11 cellular contexts compared by ENCODE assay signal in genomic region chr5:14463629-14464028, GRCh38.
DNase-seq lines count a peak whose midpoint lies in the region; ATAC-seq and TF ChIP-seq lines count a peak whose summit lies in the region.
"Had no signal": no experiment of that assay in that cellular context is flagged by ENCODE, and none has a peak within 500 bp of the region (broad histone marks: within the 10 kb centered on the region; RNA-seq: fewer than 3 reads in every experiment).

No MANE protein-coding gene starts in this region.

- peak; percentile 81 to 90 for ATAC-seq in right cardiac atrium
- ATAC-seq in HG03108 (IDR thresholded peaks at IDR 0.05; ENCODE audit: unreplicated experiment), result no peak

- H3K27ac ChIP-seq in AG04450 (ENCODE audit: low read depth, low read length) (peak overlapping the region; percentile 61), right cardiac atrium (ENCODE audit: low read length) (peak overlapping the region; percentile 12)

- H3K27me3 ChIP-seq in AG04450 (ENCODE audit: control insufficient read depth, insufficient read depth, low read length), result no peaks in the 10 kb centered on the region
- no peaks in the 10 kb centered on the region for H3K27me3 ChIP-seq in right cardiac atrium (ENCODE audit: control insufficient read depth, insufficient read depth)

- in situ Hi-C loops in KBM-7 (cut with MboI; ENCODE audit: low pct_unique_long_range_greater_than_20kb, low sequenced_read_pairs), result no loop called here

- CTCF ChIA-PET in AG04450 (lab: Charles Lee), result no interaction called here

- no peaks in the 10 kb centered on the region for H3K9me3 ChIP-seq in AG04450 (ENCODE audit: control insufficient read depth, insufficient read depth, low read length)
- H3K9me3 ChIP-seq in right cardiac atrium (ENCODE audit: control insufficient read depth, low read length), result peaks cover 2% of the 10 kb centered on the region

- no peak for TF ChIP-seq CTCF in AG04450 (IDR thresholded peaks at IDR 0.05; ENCODE audit: low read depth, low read length)

- no peak for DNase-seq in AG04450 (ENCODE audit: low read depth, low spot score)
- peak; percentile 65 for DNase-seq in KBM-7
- DNase-seq in SKM-1 treated with dmso at 0.1 percent for 144 hours (lab: John Stamatoyannopoulos, UW; ENCODE audit: unreplicated experiment), result peak; percentile 50
- DNase-seq in right cardiac atrium, result peak in 1 of 3 donors; percentile 47
- DNase-seq in activated T-cell treated with anti-CD3 and anti-CD28 coated beads, Interleukin-2, amount 50 U/mL, for 48 hours, result no peak
- DNase-seq in NCI-H187 treated with DMSO at 0.1 percent for 48 hours (lab: John Stamatoyannopoulos, UW), result no peak
- DNase-seq in T1000 (lab: John Stamatoyannopoulos, UW), result no peak
- DNase-seq: NCI-H1930, posterior cingulate gyrus, substantia nigra had no signal

- H3K4me3 ChIP-seq in AG04450 (ENCODE audit: low read depth, low read length) (no peak overlapping the region), right cardiac atrium (ENCODE audit: low read length) (no peak overlapping the region)

- intact Hi-C loops in right cardiac atrium (cut with DNase I), result no loop called here

- 34% methylated on average over 3 of the region's 3 CpGs for WGBS in right cardiac atrium

- H3K4me1 ChIP-seq in right cardiac atrium (ENCODE audit: control insufficient read depth, insufficient read depth, low read length), result peaks cover 3% of the 10 kb centered on the region

- POLR2A ChIA-PET in AG04450 (lab: Yijun Ruan, JAX), result interaction anchor here (0.7 kb wide), 2 partner anchors 27 to 57 kb away, joined by 4 to 9 read pairs; no protein-coding TSS in a partner anchor

Comparison
In these comparisons a context has a peak if more than half of its experiments do, and no peak if none do; other contexts are left out.
1. DNase-seq: peak in KBM-7 (single experiment) and SKM-1 treated with dmso at 0.1 percent for 144 hours (single experiment); none in AG04450 (single experiment), activated T-cell treated with anti-CD3 and anti-CD28 coated beads, Interleukin-2, amount 50 U/mL, for 48 hours (0 of 2), NCI-H187 treated with DMSO at 0.1 percent for 48 hours (single experiment) and T1000 (single experiment).